ENCODE assay signal across 13 cellular contexts in genomic region chr5:107874810-107875209, GRCh38.
A peak's percentile ranks its signal among the peaks of the same experiment; 100 is the strongest.
DNase-seq lines count a peak whose midpoint lies in the region; ATAC-seq and TF ChIP-seq lines count a peak whose summit lies in the region.
"Had no signal": no experiment of that assay in that cellular context is flagged by ENCODE, and none has a peak within 500 bp of the region (broad histone marks: within the 10 kb centered on the region; RNA-seq: fewer than 3 reads in every experiment).

No MANE protein-coding gene starts in this region.

- TF ChIP-seq CTCF in Peyer's patch (IDR thresholded peaks at IDR 0.05) = no peak

- no peaks in the 10 kb centered on the region for H3K36me3 ChIP-seq in Peyer's patch
- H3K36me3 ChIP-seq: BLaER1, MG63 had no signal

- TF ChIP-seq POLR2A in Peyer's patch (IDR thresholded peaks at IDR 0.05) = no peak

- H3K4me3 ChIP-seq in Peyer's patch = no peak overlapping the region
- H3K4me3 ChIP-seq: BLaER1, MG63 had no signal

- no peak for ATAC-seq in GM21786 (IDR thresholded peaks at IDR 0.05; ENCODE audit: unreplicated experiment)
- ATAC-seq: effector memory CD8-positive, alpha-beta T cell had no signal

- H3K27ac ChIP-seq in Peyer's patch = no peak overlapping the region
- H3K27ac ChIP-seq: BLaER1, parathyroid adenoma had no signal

- no peaks in the 10 kb centered on the region for H3K4me1 ChIP-seq in Peyer's patch
- H3K4me1 ChIP-seq: BLaER1 had no signal

- no peaks in the 10 kb centered on the region for H3K9me3 ChIP-seq in Peyer's patch
- H3K9me3 ChIP-seq: BLaER1, MG63 had no signal

- DNase-seq in AG20443 (ENCODE audit: low spot score) = peak; percentile 56
- peak; percentile 14 for DNase-seq in H4 (ENCODE audit: low spot score)
- peak; percentile 33 for DNase-seq in RPMI7951 (ENCODE audit: low read depth)
- DNase-seq in hepatic stellate cell (ENCODE audit: low spot score) = peak; percentile 7
- DNase-seq in NCI-H2107 (lab: John Stamatoyannopoulos, UW) = no peak
- DNase-seq in Peyer's patch = no peak
- DNase-seq in DMS 273 treated with DMSO at 0.1 percent for 48 hours (lab: John Stamatoyannopoulos, UW) = no peak
- DNase-seq: effector memory CD8-positive, alpha-beta T cell; MG63; NCI-H2029 treated with DMSO at 0.1 percent for 48 hours had no signal

- no peaks in the 10 kb centered on the region for H3K27me3 ChIP-seq in Peyer's patch
- H3K27me3 ChIP-seq: BLaER1, MG63 had no signal

Comparison
In these comparisons a context has a peak if more than half of its experiments do, and no peak if none do; other contexts are left out.
1. DNase-seq: peak in AG20443 (single experiment), H4 (single experiment), RPMI7951 (single experiment) and hepatic stellate cell (single experiment); none in NCI-H2107 (single experiment), Peyer's patch (0 of 3) and DMS 273 treated with DMSO at 0.1 percent for 48 hours (single experiment).